1 cellular context compared by ENCODE assay signal in the genomic region with DNA sequence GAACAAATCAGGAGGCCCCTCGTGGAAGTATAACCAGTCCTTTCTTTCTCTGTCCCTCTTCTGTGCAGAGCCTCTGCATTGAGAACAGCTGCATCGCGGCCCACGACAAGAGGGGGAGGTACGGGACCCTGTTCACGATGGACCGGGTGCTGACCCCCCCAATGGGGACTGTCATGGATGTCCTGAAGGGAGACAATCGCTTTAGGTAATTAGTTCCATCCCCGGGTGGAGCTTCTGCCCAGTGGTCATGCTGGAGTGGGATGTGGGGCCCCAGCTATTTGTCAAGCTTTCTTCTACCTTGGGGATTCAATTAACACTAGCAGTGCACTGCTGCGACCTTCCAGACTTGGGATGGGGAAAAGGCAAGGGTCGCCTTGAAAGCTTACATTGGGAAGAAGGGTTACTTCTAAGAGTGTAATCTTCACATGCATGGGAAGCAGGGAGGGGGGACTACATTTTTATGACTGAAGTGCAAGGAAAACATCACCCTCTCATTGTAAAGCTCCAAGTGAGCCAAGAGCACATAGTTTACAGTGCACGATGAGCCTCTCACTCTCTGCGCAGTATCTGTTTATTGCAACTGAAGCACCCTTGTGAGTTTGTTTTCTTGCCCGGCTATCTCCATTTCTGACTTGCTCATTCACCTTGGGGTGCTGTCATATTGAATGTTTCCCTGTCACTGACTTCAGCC.
TF ChIP-seq lines count a peak whose summit lies in the region.

No MANE protein-coding gene starts in this region.

TF ChIP-seq in IMR-90, 13 proteins besides CTCF, POLR2A, EP300 and RAD21:
- TF ChIP-seq FOS (IDR thresholded peaks at IDR 0.05; ENCODE audit: low read depth, low read length) (no peak), RFX5 (IDR thresholded peaks at IDR 0.05; ENCODE audit: low read depth, low read length) (no peak), MAZ (IDR thresholded peaks at IDR 0.05; ENCODE audit: borderline replicate concordance, low read depth, low read length) (no peak), MXI1 (IDR thresholded peaks at IDR 0.05; ENCODE audit: borderline replicate concordance, low read depth, low read length) (no peak), CEBPB (IDR thresholded peaks at IDR 0.05; ENCODE audit: low read depth, low read length) (no peak), BHLHE40 (IDR thresholded peaks at IDR 0.05; ENCODE audit: low read depth, low read length) (no peak), MAFK (IDR thresholded peaks at IDR 0.05; ENCODE audit: low read depth, low read length) (no peak)
- TF ChIP-seq, protein P1, sequence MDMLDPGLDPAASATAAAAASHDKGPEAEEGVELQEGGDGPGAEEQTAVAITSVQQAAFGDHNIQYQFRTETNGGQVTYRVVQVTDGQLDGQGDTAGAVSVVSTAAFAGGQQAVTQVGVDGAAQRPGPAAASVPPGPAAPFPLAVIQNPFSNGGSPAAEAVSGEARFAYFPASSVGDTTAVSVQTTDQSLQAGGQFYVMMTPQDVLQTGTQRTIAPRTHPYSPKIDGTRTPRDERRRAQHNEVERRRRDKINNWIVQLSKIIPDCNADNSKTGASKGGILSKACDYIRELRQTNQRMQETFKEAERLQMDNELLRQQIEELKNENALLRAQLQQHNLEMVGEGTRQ (IDR thresholded peaks at IDR 0.05; ENCODE audit: low read depth, low read length) = no peak
- TF ChIP-seq, protein P2, sequence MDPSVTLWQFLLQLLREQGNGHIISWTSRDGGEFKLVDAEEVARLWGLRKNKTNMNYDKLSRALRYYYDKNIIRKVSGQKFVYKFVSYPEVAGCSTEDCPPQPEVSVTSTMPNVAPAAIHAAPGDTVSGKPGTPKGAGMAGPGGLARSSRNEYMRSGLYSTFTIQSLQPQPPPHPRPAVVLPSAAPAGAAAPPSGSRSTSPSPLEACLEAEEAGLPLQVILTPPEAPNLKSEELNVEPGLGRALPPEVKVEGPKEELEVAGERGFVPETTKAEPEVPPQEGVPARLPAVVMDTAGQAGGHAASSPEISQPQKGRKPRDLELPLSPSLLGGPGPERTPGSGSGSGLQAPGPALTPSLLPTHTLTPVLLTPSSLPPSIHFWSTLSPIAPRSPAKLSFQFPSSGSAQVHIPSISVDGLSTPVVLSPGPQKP (IDR thresholded peaks at IDR 0.05; ENCODE audit: borderline replicate concordance, low read depth, low read length) = no peak
